ENCODE assay signal across 8 cellular contexts in genomic region chr7:11212080-11212711, GRCh38.
DNase-seq lines count a peak whose midpoint lies in the region; ATAC-seq, FAIRE-seq and TF ChIP-seq lines count a peak whose summit lies in the region.

No MANE protein-coding gene starts in this region.

- H3K27me3 ChIP-seq in ACC112 (ENCODE audit: insufficient read depth, low read length), result no peaks in the 10 kb centered on the region
- H3K27me3 ChIP-seq in SU-DHL-6 (ENCODE audit: low read length), result 0 out of 2 replicates have a peak, but pooled peaks cover 4% of the 10 kb centered on the region
- no peaks in the 10 kb centered on the region for H3K27me3 ChIP-seq in breast epithelium
- no peaks in the 10 kb centered on the region for H3K27me3 ChIP-seq in keratinocyte (ENCODE audit: control insufficient read depth, extremely low read depth, insufficient read depth, low read length)

- intact Hi-C loops in breast epithelium (cut with DNase I; ENCODE audit: low total_unique reads), result no loop called here

- H4K20me1 ChIP-seq in SU-DHL-6 (ENCODE audit: low read depth, low read length), result no peaks in the 10 kb centered on the region
- H4K20me1 ChIP-seq in keratinocyte (ENCODE audit: control insufficient read depth, extremely low read depth, insufficient read depth, low read length), result no peaks in the 10 kb centered on the region

- peak; percentile 17 for FAIRE-seq in keratinocyte (lab: Jason Lieb, UNC)

- DNase-seq in NCI-H1092 (lab: John Stamatoyannopoulos, UW) (peak; percentile 79), breast epithelium (ENCODE audit: low spot score in 2 of 2) (no peak), keratinocyte (ENCODE audit: low read depth, low spot score) (peak; percentile 5)
- peak; percentile 38 to 46 for DNase-seq in stimulated activated CD4-positive, alpha-beta T cell treated with anti-CD3 and anti-CD28 coated beads, Interleukin-2, amount 100 ng/mL, for 24 hours

- H3K79me2 ChIP-seq in ACC112 (ENCODE audit: control insufficient read depth, insufficient read depth, low read length, unreplicated experiment), result no peaks in the 10 kb centered on the region
- no peaks in the 10 kb centered on the region for H3K79me2 ChIP-seq in SU-DHL-6 (ENCODE audit: insufficient read depth, low read length)
- no peaks in the 10 kb centered on the region for H3K79me2 ChIP-seq in keratinocyte (ENCODE audit: control insufficient read depth, insufficient read depth, low read length)

- H3K36me3 ChIP-seq in ACC112 (ENCODE audit: insufficient read depth, low read length) (no peaks in the 10 kb centered on the region), SU-DHL-6 (ENCODE audit: low read length) (no peaks in the 10 kb centered on the region), breast epithelium (no peaks in the 10 kb centered on the region), keratinocyte (ENCODE audit: control insufficient read depth in 2 of 2, extremely low read depth in 1 of 2, insufficient read depth in 2 of 2, low read length in 2 of 2) (no peaks in the 10 kb centered on the region)

- no peaks in the 10 kb centered on the region for H3K9me1 ChIP-seq in keratinocyte (ENCODE audit: control insufficient read depth, extremely low read depth, insufficient read depth, low read length)

- H3K9me3 ChIP-seq in SU-DHL-6 (ENCODE audit: insufficient read depth, low read length), result no peaks in the 10 kb centered on the region
- no peaks in the 10 kb centered on the region for H3K9me3 ChIP-seq in breast epithelium
- no peaks in the 10 kb centered on the region for H3K9me3 ChIP-seq in keratinocyte (ENCODE audit: control insufficient read depth, low read depth, low read length)

- H3K4me3 ChIP-seq in ACC112 (ENCODE audit: low read depth, low read length) (peak overlapping the region; percentile 41; the same call in 1 of the 2 replicates), GM12875 (ENCODE audit: low read depth, low read length) (no peak overlapping the region), SU-DHL-6 (ENCODE audit: insufficient read depth, low read length, poor library complexity, severe bottlenecking) (no peak overlapping the region), breast epithelium (peak overlapping the region in 1 of 3 donors; percentile 26), keratinocyte (ENCODE audit: control insufficient read depth in 2 of 3, extremely low read depth in 1 of 3, insufficient read depth in 2 of 3, low read depth in 1 of 3, low read length in 3 of 3) (no peak overlapping the region)

- H3F3A ChIP-seq in SU-DHL-6 (ENCODE audit: insufficient read depth), result no peaks in the 10 kb centered on the region

- dilution Hi-C loops in keratinocyte (cut with MboI; ENCODE audit: extremely low pct_ligation_motif_present, low sequenced_read_pairs), result no loop called here

- TF ChIP-seq POLR2A in breast epithelium (IDR thresholded peaks at IDR 0.05), result no peak

- H3K27ac ChIP-seq in ACC112 (ENCODE audit: low read depth, low read length) (no peak overlapping the region), SU-DHL-6 (ENCODE audit: low read depth, low read length) (no peak overlapping the region), breast epithelium (no peak overlapping the region), keratinocyte (ENCODE audit: control insufficient read depth, insufficient read depth, low read length) (no peak overlapping the region)

- peak; percentile 85 for ATAC-seq in HG02678 (IDR thresholded peaks at IDR 0.05; ENCODE audit: unreplicated experiment)

- H3K4me1 ChIP-seq in ACC112 (ENCODE audit: control insufficient read depth, insufficient read depth, low read length, unreplicated experiment), result no peaks in the 10 kb centered on the region
- H3K4me1 ChIP-seq in breast epithelium, result no peaks in the 10 kb centered on the region
- H3K4me1 ChIP-seq in keratinocyte (ENCODE audit: control insufficient read depth, extremely low read depth, insufficient read depth, low read length), result no peaks in the 10 kb centered on the region

- no peaks in the 10 kb centered on the region for H3K9me2 ChIP-seq in SU-DHL-6 (replicated peaks; ENCODE audit: insufficient read depth, low read length)

- H3K9ac ChIP-seq in SU-DHL-6 (ENCODE audit: low read length), result no peak overlapping the region
- H3K9ac ChIP-seq in keratinocyte (ENCODE audit: control insufficient read depth, extremely low read depth, insufficient read depth, low read length), result no peak overlapping the region

- H3K4me2 ChIP-seq in SU-DHL-6 (ENCODE audit: low read depth, low read length, poor library complexity, severe bottlenecking), result no peak overlapping the region
- no peak overlapping the region for H3K4me2 ChIP-seq in keratinocyte (ENCODE audit: control insufficient read depth, extremely low read depth, insufficient read depth, low read depth, low read length)

- H2AFZ ChIP-seq in ACC112 (ENCODE audit: low read length, unreplicated experiment) (peak overlapping the region; percentile 61), SU-DHL-6 (ENCODE audit: low read depth, low read length, severe bottlenecking) (peak overlapping the region; percentile 46), keratinocyte (ENCODE audit: control insufficient read depth, low read length) (no peak overlapping the region)

- TF ChIP-seq CTCF in GM12875 (IDR thresholded peaks at IDR 0.05; ENCODE audit: borderline replicate concordance, insufficient read depth, low read depth, low read length) (peak; percentile 72), SU-DHL-6 (IDR thresholded peaks at IDR 0.05; ENCODE audit: insufficient read depth, low read length, poor library complexity, severe bottlenecking) (peak; percentile 80), breast epithelium (IDR thresholded peaks at IDR 0.05) (peak; percentile 20 to 77 (median 61)), keratinocyte (optimal IDR thresholded peaks at IDR 0.05 in 1 of 3, IDR thresholded peaks at IDR 0.05 in 1 of 3, conservative IDR thresholded peaks at IDR 0.05 in 1 of 3; ENCODE audit: extremely low read depth in 1 of 3, insufficient read depth in 2 of 3, low read length in 3 of 3) (peak; percentile 59 to 79 (median 73))

Comparison
In these comparisons a context has a peak if more than half of its experiments do, and no peak if none do; other contexts are left out.
1. DNase-seq: peak in NCI-H1092 (single experiment), keratinocyte (single experiment) and stimulated activated CD4-positive, alpha-beta T cell treated with anti-CD3 and anti-CD28 coated beads, Interleukin-2, amount 100 ng/mL, for 24 hours (2 of 2); none in breast epithelium (0 of 2).
2. Peak in every context shown above with its lines, with median percentiles within 50 percentile points of each other: CTCF ChIP-seq.